In genomic region chr11:75558939-75559843, GRCh38 we compare ENCODE assay signal across 9 cellular contexts. TPM values are rescaled to one million over a fixed set of nuclear protein-coding genes. Genes with fewer than 3 reads are reported as not detected.
DNase-seq lines count a peak whose midpoint lies in the region; ATAC-seq, FAIRE-seq and TF ChIP-seq lines count a peak whose summit lies in the region.
"Had no signal": no experiment of that assay in that cellular context is flagged by ENCODE, and none has a peak within 500 bp of the region (broad histone marks: within the 10 kb centered on the region; RNA-seq: fewer than 3 reads in every experiment).

No MANE protein-coding gene starts in this region.

- peak overlapping the region; percentile 98 for H4K91ac ChIP-seq in IMR-90 (ENCODE audit: insufficient read depth, low read depth, low read length)

- ATAC-seq in IMR-90 (ENCODE audit: low read depth) (peak; percentile 6), right lobe of liver (peak in 1 of 4 donors; percentile 5)

- no peak for TF ChIP-seq RAD21 in IMR-90 (IDR thresholded peaks at IDR 0.05; ENCODE audit: low read length)

- H3K56ac ChIP-seq in IMR-90 (ENCODE audit: extremely low read depth, insufficient read depth, low read length): peak overlapping the region; percentile 98

- FAIRE-seq in frontal cortex (lab: Jason Lieb, UNC): no peak

- H4K20me1 ChIP-seq in IMR-90 (ENCODE audit: insufficient read depth, low read length): peaks cover 20% of the 10 kb centered on the region

- H3K27ac Mint-ChIP-seq in chondrocyte (ENCODE audit: unreplicated experiment): peak overlapping the region; percentile 99

- peaks cover 10 to 46% of the 10 kb centered on the region in 2 experiments for H3K79me1 ChIP-seq in IMR-90 (ENCODE audit: low read depth in 1 of 2, low read length in 2 of 2)

- H3K36me3 Mint-ChIP-seq in chondrocyte (ENCODE audit: low read depth): peaks cover 13% of the 10 kb centered on the region

- no CpG with 5 or more reads among the region's 8 CpGs for WGBS in IMR-90 (ENCODE audit: extremely low coverage in 2 of 2, insufficient read length in 1 of 2), 2 experiments
- WGBS in right lobe of liver (ENCODE audit: insufficient coverage, low coverage, low lambda C conversion rate, missing lambda C conversion rate): 48% methylated on average over 7 of the region's 8 CpGs

- no peak for TF ChIP-seq CTCF in IMR-90 (conservative IDR thresholded peaks at IDR 0.05; ENCODE audit: low read depth, low read length)
- TF ChIP-seq CTCF in chondrocyte (IDR thresholded peaks at IDR 0.05): no peak
- TF ChIP-seq CTCF in right lobe of liver (IDR thresholded peaks at IDR 0.05): no peak
- no peak for TF ChIP-seq CTCF in tibial artery (IDR thresholded peaks at IDR 0.05)

- H3K23ac ChIP-seq in IMR-90 (ENCODE audit: low read depth, low read length): peak overlapping the region; percentile 98

- H3K9me3 Mint-ChIP-seq in chondrocyte (ENCODE audit: low read depth): no peaks in the 10 kb centered on the region

- H3K27ac ChIP-seq in IMR-90 (ENCODE audit: insufficient read depth, low read length) (peak overlapping the region; percentile 96), right lobe of liver (peak overlapping the region; percentile 47 to 78 (median 51)), tibial artery (peak overlapping the region; percentile 99 to 100)

- H3K18ac ChIP-seq in IMR-90 (ENCODE audit: low read depth, low read length): peak overlapping the region; percentile 96

- H2AFZ ChIP-seq in IMR-90 (replicated peaks; ENCODE audit: low read length, poor library complexity): peak overlapping the region; percentile 86

- H3K14ac ChIP-seq in IMR-90 (replicated peaks; ENCODE audit: low read depth, low read length): peak overlapping the region; percentile 97

- peak overlapping the region; percentile 60 for H3K4me3 Mint-ChIP-seq in chondrocyte (ENCODE audit: unreplicated experiment)

- H2BK5ac ChIP-seq in IMR-90 (ENCODE audit: low read depth, low read length, poor library complexity, severe bottlenecking): peak overlapping the region; percentile 97

- dilution Hi-C loops in IMR-90 (cut with HindIII; ENCODE audit: low sequenced_read_pairs, unreplicated experiment): no loop called here

- H3K4me2 ChIP-seq in IMR-90 (ENCODE audit: low read depth, low read length): peak overlapping the region; percentile 78

- in situ Hi-C loops in IMR-90 (cut with MboI; ENCODE audit: low sequenced_read_pairs): no loop called here

- no peaks in the 10 kb centered on the region for H3K9me3 ChIP-seq in IMR-90 (ENCODE audit: control insufficient read depth, insufficient read depth, low read length)
- H3K9me3 ChIP-seq in right lobe of liver: no peaks in the 10 kb centered on the region
- no peaks in the 10 kb centered on the region for H3K9me3 ChIP-seq in tibial artery

- DNase-seq in IMR-90 (peak; percentile 75), chondrocyte (ENCODE audit: low spot score) (no peak), right lobe of liver (no peak), tibial artery (peak; percentile 56 to 83), frontal cortex (ENCODE audit: low spot score in 2 of 2) (no peak), GF-D8 (lab: John Stamatoyannopoulos, UW) (no peak), HPDE6-E6E7 (ENCODE audit: extremely low spot score) (no peak), posterior cingulate gyrus (no peak)
- DNase-seq: midbrain had no signal

- peak overlapping the region; percentile 99 for H2AK9ac ChIP-seq in IMR-90 (replicated peaks; ENCODE audit: low read depth, low read length, poor library complexity)

- CTCF ChIA-PET in IMR-90 (lab: Yijun Ruan, JAX): no interaction called here

- H2BK15ac ChIP-seq in IMR-90 (ENCODE audit: low read depth, low read length): peak overlapping the region; percentile 100

- H3K9me1 ChIP-seq in IMR-90 (ENCODE audit: insufficient read depth, low read length): peaks cover 32% of the 10 kb centered on the region

- H3K4ac ChIP-seq in IMR-90 (ENCODE audit: low read depth, low read length): peak overlapping the region; percentile 100

- TF ChIP-seq POLR2A in IMR-90 (IDR thresholded peaks at IDR 0.05; ENCODE audit: low read depth, low read length): no peak
- TF ChIP-seq POLR2A in right lobe of liver (IDR thresholded peaks at IDR 0.05): no peak

- peak overlapping the region; percentile 88 for H3K9ac ChIP-seq in IMR-90 (ENCODE audit: low read depth, low read length)

- BruUV-seq in IMR-90 (replicated peaks; lab: Mats Ljungman, UMichigan): no TSS peak

- peak overlapping the region; percentile 98 for H2BK20ac ChIP-seq in IMR-90 (ENCODE audit: low read depth, low read length)

- peaks cover 44% of the 10 kb centered on the region for H3K4me1 ChIP-seq in IMR-90 (ENCODE audit: control insufficient read depth, insufficient read depth, low read length)
- H3K4me1 ChIP-seq in right lobe of liver: peaks cover 0 to 10% (median 5%) of the 10 kb centered on the region in 4 donors
- peaks cover 0 to 75% (median 67%) of the 10 kb centered on the region in 4 donors for H3K4me1 ChIP-seq in tibial artery

- intact Hi-C loops in IMR-90 (cut with micrococcal nuclease): no loop called here
- intact Hi-C loops in right lobe of liver (cut with DNase I): no loop called here
- intact Hi-C loops in tibial artery (cut with DNase I; ENCODE audit: low total_unique reads): no loop called here
- intact Hi-C loops in posterior cingulate gyrus (cut with DNase I): no loop called here

- POLR2A ChIA-PET in IMR-90 (lab: Charles Lee; ENCODE audit: unreplicated experiment): interaction anchor here (0.6 to 1.2 kb wide), 4 partner anchors 8 to 1412 kb away, joined by 3 to 7 read pairs (median 4); no protein-coding TSS in a partner anchor

- H3K27me3 Mint-ChIP-seq in chondrocyte (ENCODE audit: low read depth): no peaks in the 10 kb centered on the region

- H3K36me3 ChIP-seq in IMR-90 (ENCODE audit: control insufficient read depth, insufficient read depth, low read length) (peaks cover 7% of the 10 kb centered on the region), right lobe of liver (no peaks in the 10 kb centered on the region), tibial artery (no peaks in the 10 kb centered on the region)

- peak overlapping the region; percentile 99 for H2AK5ac ChIP-seq in IMR-90 (ENCODE audit: low read depth, low read length)

- peak overlapping the region; percentile 87 to 99 for H4K8ac ChIP-seq in IMR-90 (ENCODE audit: low read depth in 2 of 2, low read length in 2 of 2)

- H3K27me3 ChIP-seq in IMR-90 (ENCODE audit: control insufficient read depth, insufficient read depth, low read length) (no peaks in the 10 kb centered on the region), right lobe of liver (no peaks in the 10 kb centered on the region), tibial artery (no peaks in the 10 kb centered on the region)

- H2BK120ac ChIP-seq in IMR-90 (ENCODE audit: low read depth, low read length): peak overlapping the region; percentile 99

- H3K4me1 Mint-ChIP-seq in chondrocyte (ENCODE audit: low read depth): peaks cover 72% of the 10 kb centered on the region

- peak overlapping the region; percentile 97 for H4K5ac ChIP-seq in IMR-90 (ENCODE audit: low read depth, low read length)

- H3K4me3 ChIP-seq in IMR-90 (ENCODE audit: insufficient read depth, low read depth, low read length): no peak overlapping the region
- no peak overlapping the region for H3K4me3 ChIP-seq in right lobe of liver
- H3K4me3 ChIP-seq in tibial artery: peak overlapping the region; percentile 9 to 35

TF ChIP-seq in IMR-90, 13 proteins besides CTCF, POLR2A, EP300 and RAD21 (continues in another document):
- TF ChIP-seq, protein P1, sequence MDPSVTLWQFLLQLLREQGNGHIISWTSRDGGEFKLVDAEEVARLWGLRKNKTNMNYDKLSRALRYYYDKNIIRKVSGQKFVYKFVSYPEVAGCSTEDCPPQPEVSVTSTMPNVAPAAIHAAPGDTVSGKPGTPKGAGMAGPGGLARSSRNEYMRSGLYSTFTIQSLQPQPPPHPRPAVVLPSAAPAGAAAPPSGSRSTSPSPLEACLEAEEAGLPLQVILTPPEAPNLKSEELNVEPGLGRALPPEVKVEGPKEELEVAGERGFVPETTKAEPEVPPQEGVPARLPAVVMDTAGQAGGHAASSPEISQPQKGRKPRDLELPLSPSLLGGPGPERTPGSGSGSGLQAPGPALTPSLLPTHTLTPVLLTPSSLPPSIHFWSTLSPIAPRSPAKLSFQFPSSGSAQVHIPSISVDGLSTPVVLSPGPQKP (IDR thresholded peaks at IDR 0.05; ENCODE audit: borderline replicate concordance, low read depth, low read length): no peak
- no peak for TF ChIP-seq MXI1 (IDR thresholded peaks at IDR 0.05; ENCODE audit: borderline replicate concordance, low read depth, low read length)
- no peak for TF ChIP-seq USF2 (IDR thresholded peaks at IDR 0.05; ENCODE audit: low read depth, low read length)
- peak; percentile 34; the same call in 1 of the 2 replicates for TF ChIP-seq BHLHE40 (IDR thresholded peaks at IDR 0.05; ENCODE audit: low read depth, low read length)
- no peak for TF ChIP-seq FOS (IDR thresholded peaks at IDR 0.05; ENCODE audit: low read depth, low read length)
- TF ChIP-seq CHD1 (IDR thresholded peaks at IDR 0.05; ENCODE audit: low read depth, low read length): no peak
- TF ChIP-seq MAFK (IDR thresholded peaks at IDR 0.05; ENCODE audit: low read depth, low read length): peak; percentile 83
- TF ChIP-seq NFE2L2 (IDR thresholded peaks at IDR 0.05; ENCODE audit: low read depth, low read length): no peak
- no peak for TF ChIP-seq RFX5 (IDR thresholded peaks at IDR 0.05; ENCODE audit: low read depth, low read length)
- TF ChIP-seq MAZ (IDR thresholded peaks at IDR 0.05; ENCODE audit: borderline replicate concordance, low read depth, low read length): peak; percentile 42; the same call in 1 of the 2 replicates

RNA-seq across cellular contexts. Expression of gene SERPINH1, which starts 2.9 kb away (rescaled TPM):
- total RNA-seq in IMR-90 (2012; rRNA removed) (772 and 841 TPM in 2 replicates), chondrocyte (1,000 to 1,204 TPM (median 1,170 TPM) in 3 replicates), right lobe of liver (10 to 100 TPM; 14.6 to 44.3 (median 33.8) TPM), frontal cortex (20.0 TPM)
- polyA plus RNA-seq in IMR-90 (2012; rRNA removed): 1,857 and 1,944 TPM in 2 replicates
- 823 and 2,639 TPM in 2 replicates for polyA plus RNA-seq in IMR-90 (2012; cell fraction: cytosol; rRNA removed)
- polyA plus RNA-seq in IMR-90 (2012; cell fraction: nucleus; rRNA removed; ENCODE audit: low replicate concordance): 597 and 1,651 TPM in 2 replicates

RNA-seq across cellular contexts. Expression of gene GDPD5, which starts 33.5 kb away (rescaled TPM):
- total RNA-seq in IMR-90 (2012; rRNA removed) (1.7 and 2.0 TPM in 2 replicates), chondrocyte (8.9 to 12.6 TPM (median 11.3 TPM) in 3 replicates), right lobe of liver (10 to 100 TPM in 1 of 6 experiments, 1 to 10 TPM in 5; 2.0 to 10.7 (median 4.1) TPM), frontal cortex (12.2 TPM)
- polyA plus RNA-seq in IMR-90 (2012; rRNA removed): 7.9 and 8.2 TPM in 2 replicates
- polyA plus RNA-seq in IMR-90 (2012; cell fraction: cytosol; rRNA removed): 4.1 and 7.5 TPM in 2 replicates
- 25.1 and 54.1 TPM in 2 replicates for polyA plus RNA-seq in IMR-90 (2012; cell fraction: nucleus; rRNA removed; ENCODE audit: low replicate concordance)

Comparison
In these comparisons a context has a peak if more than half of its experiments do, and no peak if none do; other contexts are left out.
1. DNase-seq: peak in IMR-90 (single experiment) and tibial artery (2 of 2); none in chondrocyte (single experiment), right lobe of liver (0 of 3), frontal cortex (0 of 2), GF-D8 (single experiment), HPDE6-E6E7 (single experiment) and posterior cingulate gyrus (0 of 10).
2. H3K4me3 ChIP-seq: peak in tibial artery (2 of 2); none in IMR-90 (single experiment) and right lobe of liver (0 of 3).
3. RNA of gene SERPINH1, which starts 2.9 kb away (total RNA-seq): 1,000 to 1,204 TPM in chondrocyte and 772 to 841 TPM in IMR-90; 14.6 to 44.3 TPM in right lobe of liver and 20.0 TPM in frontal cortex (single experiment); every median in the first group is over 10 times any median in the second.
4. Peak in every context shown above with its lines, with median percentiles within 50 percentile points of each other: H3K27ac ChIP-seq.